In genomic region chr1:15603966-15604282, GRCh38 we compare ENCODE assay signal across 8 cellular contexts. TPM values are rescaled to one million over a fixed set of nuclear protein-coding genes. Genes with fewer than 3 reads are reported as not detected.
DNase-seq lines count a peak whose midpoint lies in the region; ATAC-seq and TF ChIP-seq lines count a peak whose summit lies in the region.
"Not testable (repeated sequence)": the region's sequence is repeated elsewhere in the genome, so short reads cannot be mapped to it uniquely, and the experiment has no call there.

No MANE protein-coding gene starts in this region.

- H3K4me1 Mint-ChIP-seq in WTC11, result not testable (repeated sequence)

- not testable (repeated sequence) for H3K9me3 ChIP-seq in BE2C; HUES64 (ENCODE audit: insufficient read depth, low read depth, low read length); left lung; neutrophil; subcutaneous abdominal adipose tissue (ENCODE audit: control insufficient read depth in 5 of 5, low read length in 5 of 5)

- H3K36me3 ChIP-seq in BE2C; HUES64 (ENCODE audit: insufficient read depth, low read length); left lung; neutrophil; subcutaneous abdominal adipose tissue (ENCODE audit: control insufficient read depth in 5 of 5, insufficient read depth in 5 of 5, low read length in 5 of 5): not testable (repeated sequence)

- H3K4me1 ChIP-seq in BE2C; HUES64 (ENCODE audit: insufficient read depth, low read length): not testable (repeated sequence)
- H3K4me1 ChIP-seq in left lung (peaks cover 0 to 23% of the 10 kb centered on the region in 2 donors), neutrophil (ENCODE audit: control insufficient read depth in 1 of 2, insufficient read depth in 1 of 2, low read depth in 1 of 2, low read length in 1 of 2) (peaks cover 13 to 14% of the 10 kb centered on the region in 2 experiments), subcutaneous abdominal adipose tissue (ENCODE audit: control insufficient read depth in 5 of 5, insufficient read depth in 5 of 5, low read length in 5 of 5) (peaks cover 3 to 24% (median 12%) of the 10 kb centered on the region in 5 donors)

- H3K27ac Mint-ChIP-seq in WTC11, result peak overlapping the region; percentile 31; the same call in 1 of the 2 replicates

- H3K27ac ChIP-seq in HUES64 (ENCODE audit: low read depth, low read length), result not testable (repeated sequence)
- H3K27ac ChIP-seq in epithelial cell of prostate (peak overlapping the region; percentile 75), left lung (peak overlapping the region; percentile 80 to 90), neutrophil (peak overlapping the region; percentile 90), subcutaneous abdominal adipose tissue (ENCODE audit: low read depth, low read length) (peak overlapping the region; percentile 91)

- H3K27me3 ChIP-seq in BE2C; left lung; neutrophil; subcutaneous abdominal adipose tissue (ENCODE audit: control insufficient read depth in 5 of 5, insufficient read depth in 4 of 5, low read length in 5 of 5): not testable (repeated sequence)
- H3K27me3 ChIP-seq in HUES64 (ENCODE audit: insufficient read depth, low read length), result peaks cover 11% of the 10 kb centered on the region

- TF ChIP-seq CTCF in BE2C (IDR thresholded peaks at IDR 0.05; ENCODE audit: low read depth, low read length); WTC11 (IDR thresholded peaks at IDR 0.05); astrocyte of the spinal cord (IDR thresholded peaks at IDR 0.05; ENCODE audit: low read depth, low read length); left lung (IDR thresholded peaks at IDR 0.05); neutrophil (IDR thresholded peaks at IDR 0.05): not testable (repeated sequence)

- peak overlapping the region; percentile 69 for H3K4me3 Mint-ChIP-seq in WTC11

- ATAC-seq in WTC11, left lung: not testable (repeated sequence)

- H3K9me3 Mint-ChIP-seq in WTC11, result not testable (repeated sequence)

- intact Hi-C loops in left lung (cut with DNase I), result not testable (repeated sequence)

- POLR2A ChIA-PET in WTC11 (lab: Charles Lee), result interaction anchor here (1.0 to 1.5 kb wide), 3 partner anchors 14 to 77 kb away, joined by 3 to 7 read pairs (median 5); no protein-coding TSS in a partner anchor

- peak overlapping the region; percentile 71 for H3K4me3 ChIP-seq in BE2C (ENCODE audit: low read depth, low read length)
- peak overlapping the region; percentile 25 for H3K4me3 ChIP-seq in HUES64 (ENCODE audit: low read length)
- H3K4me3 ChIP-seq in astrocyte of the spinal cord (ENCODE audit: low read depth, low read length), result peak overlapping the region; percentile 58
- H3K4me3 ChIP-seq in left lung, result peak overlapping the region; percentile 70 to 73
- peak overlapping the region; percentile 93 for H3K4me3 ChIP-seq in neutrophil (ENCODE audit: low read depth in 1 of 2, low read length in 1 of 2)
- H3K4me3 ChIP-seq in subcutaneous abdominal adipose tissue (ENCODE audit: low read depth in 1 of 5, low read length in 5 of 5), result peak overlapping the region; percentile 75 to 94 (median 85)

- WGBS in HUES64, result 94% methylated on average over 13 of the region's 13 CpGs

- DNase-seq in BE2C; WTC11 (ENCODE audit: low spot score); astrocyte of the spinal cord (ENCODE audit: low read depth, low spot score); epithelial cell of prostate (ENCODE audit: low read depth, low spot score); left lung: not testable (repeated sequence)

- H3K36me3 Mint-ChIP-seq in WTC11, result not testable (repeated sequence)

- CTCF ChIA-PET in WTC11 (lab: Charles Lee), result interaction anchor here (1.0 to 1.2 kb wide), 3 partner anchors 9 to 154 kb away, joined by 3 to 7 read pairs (median 3); no protein-coding TSS in a partner anchor

- in situ Hi-C loops in astrocyte of the spinal cord (cut with HindIII; ENCODE audit: low sequenced_read_pairs), result not testable (repeated sequence)

- H3K27me3 Mint-ChIP-seq in WTC11 (ENCODE audit: low read depth), result peaks cover 41% of the 10 kb centered on the region

- not testable (repeated sequence) for H3K9ac ChIP-seq in HUES64 (ENCODE audit: low read depth, low read length)
- peak overlapping the region; percentile 22 to 81 (median 78) for H3K9ac ChIP-seq in subcutaneous abdominal adipose tissue (ENCODE audit: low read length in 5 of 5)

RNA-seq across cellular contexts. Expression of gene DDI2, which starts 13.3 kb away (rescaled TPM):
- polyA plus RNA-seq in BE2C (2012; ENCODE audit: insufficient read depth, insufficient read length, low read depth), result 4.4 TPM
- 14.6 TPM for polyA plus RNA-seq in HUES64 (2013, experiment 1 of 2)
- polyA plus RNA-seq in HUES64 (2013, experiment 2 of 2), result 14.7 TPM
- total RNA-seq in WTC11 (2021) (33.8 to 34.2 TPM (median 33.8 TPM) in 3 replicates), left lung (10 to 100 TPM; 24.3 to 37.7 TPM)

RNA-seq across cellular contexts. Expression of gene AGMAT, which starts 19.1 kb away (rescaled TPM):
- 0.63 TPM for polyA plus RNA-seq in BE2C (2012; ENCODE audit: insufficient read depth, insufficient read length, low read depth)
- 3.4 TPM for polyA plus RNA-seq in HUES64 (2013, experiment 1 of 2)
- 2.7 TPM for polyA plus RNA-seq in HUES64 (2013, experiment 2 of 2)
- total RNA-seq in WTC11 (2021), result 4.9 to 5.6 TPM (median 5.5 TPM) in 3 replicates
- 1 to 10 TPM in 1 of 2 donors, under 1 TPM in 1; 0.35 to 1.1 TPM for total RNA-seq in left lung

Comparison
In these comparisons a context has a peak if more than half of its experiments do, and no peak if none do; other contexts are left out.
1. H3K4me3 ChIP-seq: peak in every context shown above with its lines; median percentile 93 in neutrophil; 85 in subcutaneous abdominal adipose tissue; 72 in left lung; 71 in BE2C; 58 in astrocyte of the spinal cord; 25 in HUES64.